In genomic region chr7:51224811-51225581, GRCh38 we compare ENCODE assay signal across 11 cellular contexts.
DNase-seq lines count a peak whose midpoint lies in the region; ATAC-seq and TF ChIP-seq lines count a peak whose summit lies in the region.
"Had no signal": no experiment of that assay in that cellular context is flagged by ENCODE, and none has a peak within 500 bp of the region (broad histone marks: within the 10 kb centered on the region; RNA-seq: fewer than 3 reads in every experiment).

No MANE protein-coding gene starts in this region.

- ATAC-seq in Right ventricle myocardium superior (ENCODE audit: poor library complexity) (peak; percentile 50), left colon (peak; percentile 99), GM21529 (IDR thresholded peaks at IDR 0.05; ENCODE audit: unreplicated experiment) (no peak)
- ATAC-seq in activated CD8-positive, alpha-beta T cell treated with anti-CD3 and anti-CD28 coated beads, Interleukin-2, amount 10 ng/mL, durations not matched to agents 7 days and 5 days, result no peak
- ATAC-seq: T-helper 17 cell had no signal

- H3K4me1 Mint-ChIP-seq in activated CD8-positive, alpha-beta T cell treated with anti-CD3 and anti-CD28 coated beads, Interleukin-2, amount 10 ng/mL, durations not matched to agents 7 days and 5 days (ENCODE audit: low read depth), result no peaks in the 10 kb centered on the region
- H3K4me1 Mint-ChIP-seq: memory B cell, T-helper 17 cell had no signal

- DNase-seq in Right ventricle myocardium superior, result no peak
- no peak for DNase-seq in cardiac septum (ENCODE audit: low spot score)
- peak; percentile 81 to 84 for DNase-seq in left colon
- DNase-seq in NCI-H1436 treated with DMSO at 0.1 percent for 48 hours (lab: John Stamatoyannopoulos, UW), result no peak
- no peak for DNase-seq in SKM-1 (lab: John Stamatoyannopoulos, UW; ENCODE audit: unreplicated experiment)
- DNase-seq in activated CD8-positive, alpha-beta T cell treated with anti-CD3 and anti-CD28 coated beads, Interleukin-2, amount 10 ng/mL, durations not matched to agents 7 days and 5 days, result no peak
- DNase-seq: T-helper 17 cell had no signal

- intact Hi-C loops in Right ventricle myocardium superior (cut with DNase I), result no loop called here
- intact Hi-C loops in cardiac septum (cut with DNase I), result no loop called here
- intact Hi-C loops in left colon (cut with DNase I, micrococcal nuclease), result no loop called here

- H3K36me3 Mint-ChIP-seq in activated CD8-positive, alpha-beta T cell treated with anti-CD3 and anti-CD28 coated beads, Interleukin-2, amount 10 ng/mL, durations not matched to agents 7 days and 5 days (ENCODE audit: low read depth), result no peaks in the 10 kb centered on the region
- H3K36me3 Mint-ChIP-seq: memory B cell had no signal

- H3K4me3 Mint-ChIP-seq in activated CD8-positive, alpha-beta T cell treated with anti-CD3 and anti-CD28 coated beads, Interleukin-2, amount 10 ng/mL, durations not matched to agents 7 days and 5 days, result no peak overlapping the region
- H3K4me3 Mint-ChIP-seq: memory B cell had no signal

- H3K27me3 Mint-ChIP-seq in activated CD8-positive, alpha-beta T cell treated with anti-CD3 and anti-CD28 coated beads, Interleukin-2, amount 10 ng/mL, durations not matched to agents 7 days and 5 days (ENCODE audit: low read depth), result no peaks in the 10 kb centered on the region
- H3K27me3 Mint-ChIP-seq: memory B cell had no signal

- TF ChIP-seq CTCF in VCaP (conservative IDR thresholded peaks at IDR 0.05), result peak; percentile 65

- POLR2A ChIA-PET in activated CD8-positive, alpha-beta T cell treated with anti-CD3 and anti-CD28 coated beads, Interleukin-2, amount 10 ng/mL, durations not matched to agents 7 days and 5 days (lab: Charles Lee), result no interaction called here

- no peaks in the 10 kb centered on the region for H3K9me3 Mint-ChIP-seq in activated CD8-positive, alpha-beta T cell treated with anti-CD3 and anti-CD28 coated beads, Interleukin-2, amount 10 ng/mL, durations not matched to agents 7 days and 5 days (ENCODE audit: insufficient read depth)
- H3K9me3 Mint-ChIP-seq: memory B cell had no signal

- CTCF ChIA-PET in activated CD8-positive, alpha-beta T cell treated with anti-CD3 and anti-CD28 coated beads, Interleukin-2, amount 10 ng/mL, durations not matched to agents 7 days and 5 days (lab: Charles Lee), result no interaction called here

- peak overlapping the region; percentile 23; the same call in 1 of the 2 replicates for H3K27ac ChIP-seq in VCaP
- H3K27ac ChIP-seq: cardiac muscle cell had no signal

- H3K27ac Mint-ChIP-seq in activated CD8-positive, alpha-beta T cell treated with anti-CD3 and anti-CD28 coated beads, Interleukin-2, amount 10 ng/mL, durations not matched to agents 7 days and 5 days, result no peak overlapping the region
- H3K27ac Mint-ChIP-seq: memory B cell, T-helper 17 cell had no signal

Comparison
In these comparisons a context has a peak if more than half of its experiments do, and no peak if none do; other contexts are left out.
1. ATAC-seq: peak in Right ventricle myocardium superior (single experiment) and left colon (single experiment); none in GM21529 (single experiment) and activated CD8-positive, alpha-beta T cell treated with anti-CD3 and anti-CD28 coated beads, Interleukin-2, amount 10 ng/mL, durations not matched to agents 7 days and 5 days (single experiment).
2. DNase-seq: peak in left colon (2 of 2); none in Right ventricle myocardium superior (single experiment), cardiac septum (single experiment), NCI-H1436 treated with DMSO at 0.1 percent for 48 hours (single experiment), SKM-1 (single experiment) and activated CD8-positive, alpha-beta T cell treated with anti-CD3 and anti-CD28 coated beads, Interleukin-2, amount 10 ng/mL, durations not matched to agents 7 days and 5 days (single experiment).